ENCODE assay signal across 9 cellular contexts in the genomic region with DNA sequence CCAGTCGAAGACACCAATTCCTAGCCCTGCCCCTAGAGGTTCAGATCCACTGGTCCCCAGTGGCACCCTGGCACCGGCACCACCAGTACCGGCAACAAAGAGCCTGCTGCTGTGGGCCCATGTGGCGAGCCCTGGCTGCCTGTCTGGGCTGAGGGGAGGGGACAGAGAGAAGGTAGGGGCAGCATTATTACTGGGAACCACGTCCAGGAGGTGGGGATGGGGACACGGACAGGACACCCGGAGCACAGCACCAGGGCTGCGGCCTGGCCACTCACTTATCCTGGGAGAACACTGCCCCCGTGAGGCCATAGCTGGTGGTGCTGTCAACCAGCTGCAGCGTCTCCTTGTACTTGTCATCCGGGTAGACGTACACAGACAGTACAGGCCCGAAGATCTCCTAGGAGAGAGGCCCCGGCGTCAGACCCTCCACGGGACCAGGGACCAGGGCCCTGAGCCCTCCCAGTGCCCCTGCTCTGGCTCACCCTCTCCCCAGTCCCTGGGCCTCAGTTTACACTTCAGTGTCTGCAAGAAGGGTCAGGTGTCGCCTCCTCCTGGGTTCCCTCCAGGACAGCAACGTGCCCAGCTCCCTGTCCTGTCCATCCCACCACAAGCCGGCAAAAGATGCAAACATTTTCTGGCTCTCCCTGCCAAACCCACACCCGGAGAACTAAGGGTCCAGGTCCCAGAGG. TPM values are rescaled to one million over a fixed set of nuclear protein-coding genes. Genes with fewer than 3 reads are reported as not detected.
DNase-seq lines count a peak whose midpoint lies in the region; ATAC-seq and TF ChIP-seq lines count a peak whose summit lies in the region.
"Had no signal": no experiment of that assay in that cellular context is flagged by ENCODE, and none has a peak within 500 bp of the region (broad histone marks: within the 10 kb centered on the region; RNA-seq: fewer than 3 reads in every experiment).

No MANE protein-coding gene starts in this region.

- DNase-seq in DMS 273 (lab: John Stamatoyannopoulos, UW; ENCODE audit: unreplicated experiment) (peak; percentile 90), SHP77 treated with DMSO at 0.1 percent for 48 hours (lab: John Stamatoyannopoulos, UW) (peak; percentile 18), foreskin melanocyte (peak; percentile 60), occipital lobe (lab: John Stamatoyannopoulos, UW) (peak; percentile 46), superior temporal gyrus (ENCODE audit: extremely low spot score) (peak; percentile 89)
- peak; percentile 37 for DNase-seq in activated effector memory CD4-positive, alpha-beta T cell treated with Interleukin-2 at 50 U/mL for 16 hours

- no peaks in the 10 kb centered on the region for H3K36me3 ChIP-seq in KMS-11 (ENCODE audit: insufficient read depth)

- peaks cover 5% of the 10 kb centered on the region; the same call in 1 of the 2 replicates for H3K27me3 ChIP-seq in KMS-11 (ENCODE audit: insufficient read depth, low read depth)

- no peak overlapping the region for H3K4me3 ChIP-seq in KMS-11 (IDR thresholded peaks at IDR 0.05; ENCODE audit: insufficient read depth, low read depth, low read length)

- no peaks in the 10 kb centered on the region for H3K79me2 ChIP-seq in KMS-11 (ENCODE audit: insufficient read depth, low read depth)

- H3K4me2 ChIP-seq in KMS-11: no peak overlapping the region

- no peak overlapping the region for H2AFZ ChIP-seq in KMS-11 (ENCODE audit: low read depth)

- peak; percentile 74 for TF ChIP-seq CTCF in KMS-11 (conservative IDR thresholded peaks at IDR 0.05; ENCODE audit: low read depth, low read length)

- no peak for ATAC-seq in GM19455 (IDR thresholded peaks at IDR 0.05; ENCODE audit: unreplicated experiment)

- no peak overlapping the region for H3K27ac ChIP-seq in KMS-11

- no peak overlapping the region for H3K9ac ChIP-seq in KMS-11

- H3K4me1 ChIP-seq in KMS-11 (ENCODE audit: low read depth, poor library complexity, severe bottlenecking): no peaks in the 10 kb centered on the region

- H4K20me1 ChIP-seq in KMS-11 (ENCODE audit: insufficient read depth): no peaks in the 10 kb centered on the region

RNA-seq across cellular contexts. Expression of a gene that starts 15.8 kb away (rescaled TPM):
- total RNA-seq in occipital lobe: not detected
- total RNA-seq: T-helper 1 cell treated with Interleukin-12 subunit alpha and Interleukin-12 subunit beta and Interleukin-4 antibody, amounts not matched to agents 30 ng/mL and 1 ng/mL, for 36 hours had no signal

RNA-seq across cellular contexts. Expression of a gene that starts 27.1 kb away (rescaled TPM):
- total RNA-seq in occipital lobe: 6.4 TPM

Comparison
In these comparisons a context has a peak if more than half of its experiments do, and no peak if none do; other contexts are left out.
1. DNase-seq: peak in every context shown above with its lines; median percentile 90 in DMS 273; 89 in superior temporal gyrus; 60 in foreskin melanocyte; 46 in occipital lobe; 37 in activated effector memory CD4-positive, alpha-beta T cell treated with Interleukin-2 at 50 U/mL for 16 hours; 18 in SHP77 treated with DMSO at 0.1 percent for 48 hours.